In genomic region chr6:145890422-145890821, GRCh38 we compare ENCODE assay signal across 14 cellular contexts.
A peak's percentile ranks its signal among the peaks of the same experiment; 100 is the strongest.
DNase-seq lines count a peak whose midpoint lies in the region; ATAC-seq and TF ChIP-seq lines count a peak whose summit lies in the region.
"Had no signal": no experiment of that assay in that cellular context is flagged by ENCODE, and none has a peak within 500 bp of the region (broad histone marks: within the 10 kb centered on the region; RNA-seq: fewer than 3 reads in every experiment).

No MANE protein-coding gene starts in this region.

- H3K4me3 Mint-ChIP-seq in activated naive CD8-positive, alpha-beta T cell treated with anti-CD3 and anti-CD28 coated beads, Interleukin-2, amount 50 U/mL, for 24 hours, result no peak overlapping the region
- H3K4me3 Mint-ChIP-seq: CD4-positive, alpha-beta memory T cell had no signal

- no peaks in the 10 kb centered on the region for H3K27me3 Mint-ChIP-seq in activated naive CD8-positive, alpha-beta T cell treated with anti-CD3 and anti-CD28 coated beads, Interleukin-2, amount 50 U/mL, for 24 hours
- H3K27me3 Mint-ChIP-seq: CD4-positive, alpha-beta memory T cell had no signal

- in situ Hi-C loops in IMR-90 (cut with MboI; ENCODE audit: low sequenced_read_pairs), result loop anchor here (25.0 kb wide), 1 partner anchor 153 kb away; the partner anchor contains the start of gene EPM2A

- H3K4me1 Mint-ChIP-seq in activated naive CD8-positive, alpha-beta T cell treated with anti-CD3 and anti-CD28 coated beads, Interleukin-2, amount 50 U/mL, for 24 hours, result no peaks in the 10 kb centered on the region

- no peak overlapping the region for H3K56ac ChIP-seq in IMR-90 (ENCODE audit: extremely low read depth, insufficient read depth, low read length)
- H3K56ac ChIP-seq in mesendoderm (ENCODE audit: low read length), result no peak overlapping the region

- no TSS peak for BruUV-seq in IMR-90 (replicated peaks; lab: Mats Ljungman, UMichigan)

- no peak for TF ChIP-seq CTCF in IMR-90 (conservative IDR thresholded peaks at IDR 0.05; ENCODE audit: low read depth, low read length)
- no peak for TF ChIP-seq CTCF in hepatocyte (IDR thresholded peaks at IDR 0.05; ENCODE audit: poor library complexity)

- peak overlapping the region; percentile 54; the same call in 1 of the 2 replicates for H3K23ac ChIP-seq in IMR-90 (ENCODE audit: low read depth, low read length)
- H3K23ac ChIP-seq in mesenchymal stem cell (ENCODE audit: low read length in 2 of 2), result no peak overlapping the region
- no peak overlapping the region for H3K23ac ChIP-seq in mesendoderm (ENCODE audit: low read length)

- H2AFZ ChIP-seq in IMR-90 (replicated peaks; ENCODE audit: low read length, poor library complexity) (no peak overlapping the region), hepatocyte (no peak overlapping the region), mesenchymal stem cell (ENCODE audit: low read depth, low read length) (no peak overlapping the region)

- H3K9ac ChIP-seq in IMR-90 (ENCODE audit: low read depth, low read length) (no peak overlapping the region), mesenchymal stem cell (ENCODE audit: low read length) (no peak overlapping the region), mesendoderm (ENCODE audit: low read length) (no peak overlapping the region)

- no peak for ATAC-seq in IMR-90 (ENCODE audit: low read depth)
- no peak for ATAC-seq in activated naive CD8-positive, alpha-beta T cell treated with anti-CD3 and anti-CD28 coated beads, Interleukin-2, amount 50 U/mL, for 24 hours
- ATAC-seq in GM18858 (IDR thresholded peaks at IDR 0.05; ENCODE audit: unreplicated experiment), result no peak

- peak overlapping the region; percentile 98 for H2BK12ac ChIP-seq in mesenchymal stem cell (ENCODE audit: low read length in 2 of 2)

- H3K14ac ChIP-seq in IMR-90 (replicated peaks; ENCODE audit: low read depth, low read length), result peak overlapping the region; percentile 61; the same call in 1 of the 2 replicates
- H3K14ac ChIP-seq in mesenchymal stem cell (ENCODE audit: low read length in 2 of 2), result no peak overlapping the region

- H3K27ac ChIP-seq in IMR-90 (ENCODE audit: insufficient read depth, low read length) (no peak overlapping the region; the same call in 1 of the 2 replicates), hepatocyte (peak overlapping the region; percentile 62), mesenchymal stem cell (ENCODE audit: low read length, poor library complexity, severe bottlenecking) (no peak overlapping the region), mesendoderm (ENCODE audit: low read depth, low read length) (no peak overlapping the region)

- no peaks in the 10 kb centered on the region for H3K9me2 ChIP-seq in hepatocyte (replicated peaks; ENCODE audit: insufficient read depth)

- TF ChIP-seq RAD21 in IMR-90 (IDR thresholded peaks at IDR 0.05; ENCODE audit: low read length), result no peak

- H4K5ac ChIP-seq in IMR-90 (ENCODE audit: low read depth, low read length), result peak overlapping the region; percentile 66; the same call in 1 of the 2 replicates
- H4K5ac ChIP-seq in mesendoderm (ENCODE audit: low read length), result no peak overlapping the region

- POLR2A ChIA-PET in IMR-90 (lab: Charles Lee; ENCODE audit: unreplicated experiment), result no interaction called here

- H3K18ac ChIP-seq in IMR-90 (ENCODE audit: low read depth, low read length) (peak overlapping the region; percentile 72; the same call in 1 of the 2 replicates), mesenchymal stem cell (ENCODE audit: low read depth in 1 of 2, low read length in 2 of 2) (peak overlapping the region; percentile 79 to 99), mesendoderm (ENCODE audit: low read length) (no peak overlapping the region)

- H3K27me3 ChIP-seq in IMR-90 (ENCODE audit: control insufficient read depth, insufficient read depth, low read length) (no peaks in the 10 kb centered on the region), hepatocyte (no peaks in the 10 kb centered on the region), mesenchymal stem cell (ENCODE audit: control insufficient read depth in 1 of 2, insufficient read depth in 1 of 2, low read length in 2 of 2) (no peaks in the 10 kb centered on the region), mesendoderm (ENCODE audit: insufficient read depth, low read length, poor library complexity) (no peaks in the 10 kb centered on the region)

- H3K4me1 ChIP-seq in IMR-90 (ENCODE audit: control insufficient read depth, insufficient read depth, low read length) (peaks cover 8% of the 10 kb centered on the region), hepatocyte (ENCODE audit: insufficient read depth) (peaks cover 22% of the 10 kb centered on the region), mesenchymal stem cell (ENCODE audit: control insufficient read depth, insufficient read depth, low read depth, low read length) (peaks cover 5% of the 10 kb centered on the region), mesendoderm (ENCODE audit: control insufficient read depth, low read depth, low read length) (no peaks in the 10 kb centered on the region)

- H3K79me2 ChIP-seq in hepatocyte, result no peaks in the 10 kb centered on the region
- no peaks in the 10 kb centered on the region for H3K79me2 ChIP-seq in mesendoderm (ENCODE audit: control insufficient read depth, insufficient read depth, low read length)

- H3K79me1 ChIP-seq in IMR-90 (ENCODE audit: low read depth in 1 of 2, low read length in 2 of 2) (peaks cover 0 to 5% of the 10 kb centered on the region in 2 experiments; a peak in 1 of 4 replicates), mesenchymal stem cell (replicated peaks; ENCODE audit: low read length, poor library complexity, severe bottlenecking) (peaks cover 1% of the 10 kb centered on the region), mesendoderm (ENCODE audit: low read length) (no peaks in the 10 kb centered on the region)

- H2BK5ac ChIP-seq in IMR-90 (ENCODE audit: low read depth, low read length, poor library complexity, severe bottlenecking) (peak overlapping the region; percentile 52), mesenchymal stem cell (ENCODE audit: low read depth, low read length, poor library complexity, severe bottlenecking) (no peak overlapping the region), mesendoderm (ENCODE audit: low read length) (no peak overlapping the region)

- no peaks in the 10 kb centered on the region for H3K9me3 Mint-ChIP-seq in activated naive CD8-positive, alpha-beta T cell treated with anti-CD3 and anti-CD28 coated beads, Interleukin-2, amount 50 U/mL, for 24 hours
- H3K9me3 Mint-ChIP-seq: CD4-positive, alpha-beta memory T cell had no signal

- dilution Hi-C loops in IMR-90 (cut with HindIII; ENCODE audit: low sequenced_read_pairs, unreplicated experiment), result no loop called here

- H2AK5ac ChIP-seq in IMR-90 (ENCODE audit: low read depth, low read length) (peak overlapping the region; percentile 89), mesenchymal stem cell (ENCODE audit: low read length, severe bottlenecking) (no peak overlapping the region), mesendoderm (ENCODE audit: low read length) (no peak overlapping the region)

- TF ChIP-seq POLR2A in IMR-90 (IDR thresholded peaks at IDR 0.05; ENCODE audit: low read depth, low read length), result no peak

- no peak overlapping the region for H3K4me3 ChIP-seq in IMR-90 (ENCODE audit: insufficient read depth, low read depth, low read length)
- H3K4me3 ChIP-seq in hepatocyte, result no peak overlapping the region
- H3K4me3 ChIP-seq in mesenchymal stem cell (ENCODE audit: insufficient read depth in 1 of 2, low read depth in 1 of 2, low read length in 2 of 2), result no peak overlapping the region
- no peak overlapping the region for H3K4me3 ChIP-seq in mesendoderm (ENCODE audit: low read length)

- H2BK20ac ChIP-seq in IMR-90 (ENCODE audit: low read depth, low read length), result peak overlapping the region; percentile 84; the same call in 1 of the 2 replicates

- H4K8ac ChIP-seq in IMR-90 (ENCODE audit: low read depth in 2 of 2, low read length in 2 of 2), result peak overlapping the region; percentile 12 to 82; a peak in 3 of 4 replicates
- H4K8ac ChIP-seq in mesenchymal stem cell (ENCODE audit: low read length), result peak overlapping the region; percentile 85
- no peak overlapping the region for H4K8ac ChIP-seq in mesendoderm (ENCODE audit: low read depth, low read length)

- H3K4ac ChIP-seq in IMR-90 (ENCODE audit: low read depth, low read length), result peak overlapping the region; percentile 79; the same call in 1 of the 2 replicates
- H3K4ac ChIP-seq in mesenchymal stem cell (ENCODE audit: low read depth in 1 of 2, low read length in 2 of 2), result peak overlapping the region; percentile 34 to 94
- no peak overlapping the region for H3K4ac ChIP-seq in mesendoderm (ENCODE audit: low read depth, low read length)

- no peak overlapping the region for H3K27ac Mint-ChIP-seq in activated naive CD8-positive, alpha-beta T cell treated with anti-CD3 and anti-CD28 coated beads, Interleukin-2, amount 50 U/mL, for 24 hours
- H3K27ac Mint-ChIP-seq: CD4-positive, alpha-beta memory T cell had no signal

- H4K20me1 ChIP-seq in IMR-90 (ENCODE audit: insufficient read depth, low read length) (0 out of 2 replicates have a peak, but pooled peaks cover 3% of the 10 kb centered on the region), hepatocyte (ENCODE audit: insufficient read depth, poor library complexity, severe bottlenecking) (no peaks in the 10 kb centered on the region)

- H4K91ac ChIP-seq in IMR-90 (ENCODE audit: insufficient read depth, low read depth, low read length), result peak overlapping the region; percentile 63
- no peak overlapping the region for H4K91ac ChIP-seq in mesenchymal stem cell (ENCODE audit: low read length)

- DNase-seq in IMR-90 (no peak), hepatocyte (ENCODE audit: low spot score) (no peak), mesenchymal stem cell (no peak), mesendoderm (no peak)
- DNase-seq in activated naive CD8-positive, alpha-beta T cell treated with anti-CD3 and anti-CD28 coated beads, Interleukin-2, amount 50 U/mL, for 24 hours, result no peak
- DNase-seq: C1 segment of cervical spinal cord; Calu3; CD4-positive, alpha-beta memory T cell; COR-L47; DMS53; DMS79 treated with DMSO at 0.1 percent for 48 hours; GF-D8; GOT3 had no signal

- WGBS in IMR-90 (ENCODE audit: extremely low coverage in 2 of 2, insufficient read length in 1 of 2), 2 experiments, result no CpG with 5 or more reads among the region's 1 CpG
- 89% methylated on average over 1 of the region's 1 CpG for WGBS in hepatocyte (ENCODE audit: low lambda C conversion rate, missing lambda C conversion rate)
- WGBS in mesenchymal stem cell, result 100% methylated on average over 1 of the region's 1 CpG
- no CpG with 5 or more reads among the region's 1 CpG for WGBS in mesendoderm (ENCODE audit: extremely low coverage, insufficient coverage, low lambda C conversion rate)

- intact Hi-C loops in IMR-90 (cut with micrococcal nuclease), result loop anchor here (2.0 kb wide), 1 partner anchor 78 kb away; no protein-coding TSS in a partner anchor

- H3K36me3 ChIP-seq in IMR-90 (ENCODE audit: control insufficient read depth, insufficient read depth, low read length), result peaks cover 7% of the 10 kb centered on the region
- no peaks in the 10 kb centered on the region for H3K36me3 ChIP-seq in hepatocyte (replicated peaks; ENCODE audit: insufficient read depth, low read depth)
- peaks cover 3 to 58% of the 10 kb centered on the region in 2 experiments for H3K36me3 ChIP-seq in mesenchymal stem cell (ENCODE audit: control insufficient read depth in 1 of 2, insufficient read depth in 2 of 2, low read depth in 1 of 2, low read length in 2 of 2)
- H3K36me3 ChIP-seq in mesendoderm (ENCODE audit: control insufficient read depth, insufficient read depth, low read length), result no peaks in the 10 kb centered on the region

- peak overlapping the region; percentile 67 for H2BK15ac ChIP-seq in IMR-90 (ENCODE audit: low read depth, low read length)
- H2BK15ac ChIP-seq in mesenchymal stem cell (ENCODE audit: low read depth, poor library complexity, severe bottlenecking), result no peak overlapping the region
- no peak overlapping the region for H2BK15ac ChIP-seq in mesendoderm (replicated peaks; ENCODE audit: low read depth)

- CTCF ChIA-PET in IMR-90 (lab: Yijun Ruan, JAX), result no interaction called here

- H3K9me3 ChIP-seq in IMR-90 (ENCODE audit: control insufficient read depth, insufficient read depth, low read length) (no peaks in the 10 kb centered on the region), hepatocyte (ENCODE audit: low read depth) (no peaks in the 10 kb centered on the region), mesenchymal stem cell (ENCODE audit: control insufficient read depth, low read length) (no peaks in the 10 kb centered on the region)

- H2AK9ac ChIP-seq in IMR-90 (replicated peaks; ENCODE audit: low read depth, low read length, poor library complexity), result no peak overlapping the region

- peaks cover 6% of the 10 kb centered on the region; the same call in 1 of the 2 replicates for H3K9me1 ChIP-seq in IMR-90 (ENCODE audit: insufficient read depth, low read length)

- H2BK120ac ChIP-seq in IMR-90 (ENCODE audit: low read depth, low read length) (peak overlapping the region; percentile 80), mesenchymal stem cell (ENCODE audit: low read depth, low read length) (peak overlapping the region; percentile 92), mesendoderm (ENCODE audit: low read depth, low read length) (no peak overlapping the region)

- H3K4me2 ChIP-seq in IMR-90 (ENCODE audit: low read depth, low read length), result no peak overlapping the region
- no peak overlapping the region for H3K4me2 ChIP-seq in hepatocyte
- no peak overlapping the region for H3K4me2 ChIP-seq in mesenchymal stem cell (ENCODE audit: low read length, poor library complexity, severe bottlenecking)
- H3K4me2 ChIP-seq in mesendoderm (ENCODE audit: low read length), result no peak overlapping the region

- H3K36me3 Mint-ChIP-seq in activated naive CD8-positive, alpha-beta T cell treated with anti-CD3 and anti-CD28 coated beads, Interleukin-2, amount 50 U/mL, for 24 hours (ENCODE audit: low read depth), result peaks cover 22% of the 10 kb centered on the region
